Comparison of ENCODE assay signal across 37 cellular contexts in the genomic region with DNA sequence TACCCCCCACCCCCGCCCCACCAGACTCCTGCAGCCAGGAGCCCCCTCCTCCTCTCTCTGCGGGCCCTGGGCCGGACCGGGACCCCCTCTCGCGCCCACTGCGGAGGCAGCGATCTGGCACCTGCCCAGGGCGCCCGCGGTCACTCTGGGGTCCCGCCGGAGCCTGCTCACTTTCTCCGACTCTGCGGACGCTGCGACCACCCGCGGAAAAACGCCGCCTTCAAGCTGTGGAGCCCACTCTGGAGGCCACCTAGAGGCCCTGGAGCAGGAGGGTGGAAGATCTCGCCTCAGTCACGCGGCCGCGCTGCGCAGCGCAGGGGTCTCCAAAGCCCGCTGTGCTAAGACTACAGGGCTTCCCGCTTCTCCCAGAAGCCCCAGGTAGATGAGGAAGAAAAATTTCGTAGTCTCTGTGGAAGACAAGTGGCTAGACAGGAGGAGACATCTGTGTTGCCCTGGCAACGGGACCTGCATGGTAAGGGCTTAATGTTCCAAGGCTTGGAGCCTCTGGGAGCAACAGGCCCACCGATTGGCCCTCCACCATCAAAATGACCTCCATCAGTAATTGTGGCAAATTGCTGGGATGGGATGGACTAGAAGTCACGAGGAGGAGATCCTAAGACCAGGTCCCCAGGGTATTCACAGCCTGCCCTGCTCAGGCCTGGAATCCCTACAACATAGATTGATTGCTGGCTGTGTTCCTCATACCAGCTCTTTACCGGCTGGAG. TPM values are rescaled to one million over a fixed set of nuclear protein-coding genes. Genes with fewer than 3 reads are reported as not detected.
A peak's percentile ranks its signal among the peaks of the same experiment; 100 is the strongest.
DNase-seq lines count a peak whose midpoint lies in the region; ATAC-seq and TF ChIP-seq lines count a peak whose summit lies in the region.
"Had no signal": no experiment of that assay in that cellular context is flagged by ENCODE, and none has a peak within 500 bp of the region (broad histone marks: within the 10 kb centered on the region; RNA-seq: fewer than 3 reads in every experiment).

PNMA6F (minus strand) TSS at position 387 of the 725 bp plus-strand sequence. CDS start 1,093 bp downstream, outside the sequence.

- H3K27me3 Mint-ChIP-seq in brain = peaks cover 27% of the 10 kb centered on the region
- H3K27me3 Mint-ChIP-seq: IgD-negative memory B cell had no signal

- H3K27me3 ChIP-seq in iPS-20b (ENCODE audit: insufficient read depth, low read length) (peaks cover 15% of the 10 kb centered on the region), osteoblast (ENCODE audit: insufficient read depth, low read length) (peaks cover 13% of the 10 kb centered on the region), body of pancreas (no peaks in the 10 kb centered on the region)
- H3K27me3 ChIP-seq: ascending aorta, thyroid gland had no signal

- H3K36me3 ChIP-seq in iPS-20b (ENCODE audit: insufficient read depth, low read depth, low read length) (no peaks in the 10 kb centered on the region), osteoblast (ENCODE audit: insufficient read depth, low read length) (no peaks in the 10 kb centered on the region), body of pancreas (replicated peaks in 1 of 2; ENCODE audit: insufficient read depth in 1 of 2, low read depth in 2 of 2) (no peaks in the 10 kb centered on the region)
- H3K36me3 ChIP-seq: ascending aorta, esophagus muscularis mucosa, prostate gland, sigmoid colon, thyroid gland had no signal

- H3K79me2 ChIP-seq in osteoblast (ENCODE audit: insufficient read depth, low read length) = no peaks in the 10 kb centered on the region

- peak within 1 kb of the TSS; percentile 63; the same call in 1 of the 2 replicates for H3K4me3 ChIP-seq in iPS-20b (ENCODE audit: low read length)
- no peak within 1 kb of the TSS for H3K4me3 ChIP-seq in osteoblast (ENCODE audit: insufficient read depth, low read length)
- H3K4me3 ChIP-seq in body of pancreas = no peak within 1 kb of the TSS
- H3K4me3 ChIP-seq: A549, ascending aorta, esophagus muscularis mucosa, prostate gland, sigmoid colon, thyroid gland had no signal

- no peak within 1 kb of the TSS for H2AFZ ChIP-seq in osteoblast (ENCODE audit: low read length)

- H3K36me3 Mint-ChIP-seq in brain = no peaks in the 10 kb centered on the region
- H3K36me3 Mint-ChIP-seq: CD4-positive, CD25-positive, alpha-beta regulatory T cell; immature natural killer cell had no signal

- DNase-seq in NCI-H82 (lab: John Stamatoyannopoulos, UW) (peak; percentile 37), NCI-H82 treated with DMSO at 0.1 percent for 48 hours (lab: John Stamatoyannopoulos, UW; ENCODE audit: unreplicated experiment) (no peak), osteoblast (ENCODE audit: insufficient read length, low spot score, missing footprints) (peak; percentile 31), body of pancreas (no peak)
- no peak for DNase-seq in stimulated activated CD4-positive, alpha-beta T cell treated with anti-CD3 and anti-CD28 coated beads, Interleukin-2, amount 100 ng/mL, for 24 hours
- DNase-seq: activated CD4-positive, alpha-beta T cell treated with anti-CD3 and anti-CD28 coated beads, Interleukin-2, amount 50 U/mL, for 1 hour; activated CD4-positive, CD25-positive, alpha-beta regulatory T cell; activated gamma-delta T cell treated with Interleukin-2 at 50 U/mL for 16 hours; activated T-cell treated with anti-CD3 and anti-CD28 coated beads, Interleukin-2, amount 50 U/mL, for 1 hour; AML-193; Calu3; CD4-positive, CD25-positive, alpha-beta regulatory T cell; DND-41; foreskin keratinocyte; head of caudate nucleus; immature natural killer cell; left colon; NCI-H2107; NK-92 treated with Interleukin-12 subunit alpha and Interleukin-12 subunit beta, amount 100 ng/mL, for 24 hours; sigmoid colon; SK-N-SH; stimulated activated CD4-positive, alpha-beta T cell treated with anti-CD3 and anti-CD28 coated beads, Interleukin-12 subunit alpha, Interleukin-12 subunit beta, amount 100 ng/mL, for 4 hours; stimulated activated CD4-positive, alpha-beta T cell treated with anti-CD3 and anti-CD28 coated beads, Interleukin-4, amount 100 ng/mL, for 24 hours; thyroid gland had no signal

- H3K27ac Mint-ChIP-seq in brain = no peak within 1 kb of the TSS
- H3K27ac Mint-ChIP-seq: IgD-negative memory B cell, immature natural killer cell, memory B cell had no signal

- intact Hi-C loops in body of pancreas (cut with DNase I) = no loop called here

- TF ChIP-seq POLR2A in body of pancreas (IDR thresholded peaks at IDR 0.05) = no peak

- WGBS in body of pancreas, 2 donors = 35 to 82% methylated on average over 2 to 3 of the region's 35 CpGs

- no peaks in the 10 kb centered on the region for H4K20me1 ChIP-seq in osteoblast (ENCODE audit: insufficient read depth, low read length)

- H3K27ac ChIP-seq in iPS-20b (ENCODE audit: low read length) (no peak within 1 kb of the TSS), osteoblast (ENCODE audit: low read depth, low read length) (no peak within 1 kb of the TSS), body of pancreas (no peak within 1 kb of the TSS)
- H3K27ac ChIP-seq: A549, ascending aorta, esophagus muscularis mucosa, foreskin keratinocyte, prostate gland, sigmoid colon, thyroid gland had no signal

- H3K9me3 Mint-ChIP-seq in brain = peaks cover 4 to 27% (median 22%) of the 10 kb centered on the region in 5 experiments
- H3K9me3 Mint-ChIP-seq: immature natural killer cell, memory B cell had no signal

- H3K4me1 ChIP-seq in iPS-20b (ENCODE audit: insufficient read depth, low read length) = no peaks in the 10 kb centered on the region
- H3K4me1 ChIP-seq in osteoblast (ENCODE audit: insufficient read depth, low read length) = no peaks in the 10 kb centered on the region
- no peaks in the 10 kb centered on the region for H3K4me1 ChIP-seq in body of pancreas
- H3K4me1 ChIP-seq: A549, ascending aorta, esophagus muscularis mucosa, foreskin keratinocyte, prostate gland, sigmoid colon, thyroid gland had no signal

- ATAC-seq in body of pancreas (no peak), GM21723 (IDR thresholded peaks at IDR 0.05; ENCODE audit: unreplicated experiment) (no peak)
- ATAC-seq: HCT116, left colon had no signal

- peak within 1 kb of the TSS in 3 of 5 experiments; percentile 7 to 71 (median 46) for H3K4me3 Mint-ChIP-seq in brain
- H3K4me3 Mint-ChIP-seq: IgD-negative memory B cell, immature natural killer cell, memory B cell had no signal

- TF ChIP-seq CTCF in brain (conservative IDR thresholded peaks at IDR 0.05) (no peak), osteoblast (IDR thresholded peaks at IDR 0.05; ENCODE audit: extremely low read depth, low read depth, low read length) (no peak), body of pancreas (IDR thresholded peaks at IDR 0.05) (no peak)

- H3K9me3 ChIP-seq in iPS-20b (ENCODE audit: insufficient read depth, low read depth, low read length) = no peaks in the 10 kb centered on the region
- H3K9me3 ChIP-seq in osteoblast (ENCODE audit: low read depth, low read length) = no peaks in the 10 kb centered on the region
- H3K9me3 ChIP-seq in body of pancreas = no peaks in the 10 kb centered on the region
- H3K9me3 ChIP-seq: A549, prostate gland, sigmoid colon, SK-N-SH, thyroid gland had no signal

- no peaks in the 10 kb centered on the region for H3K4me1 Mint-ChIP-seq in brain
- H3K4me1 Mint-ChIP-seq: immature natural killer cell, memory B cell had no signal

- no peak within 1 kb of the TSS for H3K4me2 ChIP-seq in osteoblast (ENCODE audit: insufficient read depth, low read length)
- H3K4me2 ChIP-seq: A549, SK-N-SH had no signal

- no peak within 1 kb of the TSS for H3K9ac ChIP-seq in iPS-20b (ENCODE audit: low read depth, low read length)
- H3K9ac ChIP-seq: SK-N-SH had no signal

RNA-seq across cellular contexts. Expression of gene PNMA6F, which starts in this region (rescaled TPM):
- 1.1 TPM for polyA plus RNA-seq in brain (ENCODE audit: insufficient read depth, low read depth, low replicate concordance)
- total RNA-seq in osteoblast (not detected in 2 replicates), body of pancreas (not detected)
- total RNA-seq: ascending aorta; Calu3; cardiac septum; CD4-positive, CD25-positive, alpha-beta regulatory T cell; esophagus muscularis mucosa; foreskin keratinocyte; left colon; NCI-H460; sigmoid colon; T-helper 1 cell treated with Interleukin-12 subunit alpha and Interleukin-12 subunit beta and Interleukin-4 antibody, amounts not matched to agents 30 ng/mL and 1 ng/mL, for 36 hours; thyroid gland had no signal
- polyA plus RNA-seq: A549; CD4-positive, CD25-positive, alpha-beta regulatory T cell; foreskin keratinocyte; IgD-negative memory B cell; immature natural killer cell; sigmoid colon; SK-N-SH had no signal

Comparison
In these comparisons a context has a peak if more than half of its experiments do, and no peak if none do; other contexts are left out.
1. Peak in DNase-seq in osteoblast; RNA of the gene not detected or under 1 TPM.